In the genomic region with DNA sequence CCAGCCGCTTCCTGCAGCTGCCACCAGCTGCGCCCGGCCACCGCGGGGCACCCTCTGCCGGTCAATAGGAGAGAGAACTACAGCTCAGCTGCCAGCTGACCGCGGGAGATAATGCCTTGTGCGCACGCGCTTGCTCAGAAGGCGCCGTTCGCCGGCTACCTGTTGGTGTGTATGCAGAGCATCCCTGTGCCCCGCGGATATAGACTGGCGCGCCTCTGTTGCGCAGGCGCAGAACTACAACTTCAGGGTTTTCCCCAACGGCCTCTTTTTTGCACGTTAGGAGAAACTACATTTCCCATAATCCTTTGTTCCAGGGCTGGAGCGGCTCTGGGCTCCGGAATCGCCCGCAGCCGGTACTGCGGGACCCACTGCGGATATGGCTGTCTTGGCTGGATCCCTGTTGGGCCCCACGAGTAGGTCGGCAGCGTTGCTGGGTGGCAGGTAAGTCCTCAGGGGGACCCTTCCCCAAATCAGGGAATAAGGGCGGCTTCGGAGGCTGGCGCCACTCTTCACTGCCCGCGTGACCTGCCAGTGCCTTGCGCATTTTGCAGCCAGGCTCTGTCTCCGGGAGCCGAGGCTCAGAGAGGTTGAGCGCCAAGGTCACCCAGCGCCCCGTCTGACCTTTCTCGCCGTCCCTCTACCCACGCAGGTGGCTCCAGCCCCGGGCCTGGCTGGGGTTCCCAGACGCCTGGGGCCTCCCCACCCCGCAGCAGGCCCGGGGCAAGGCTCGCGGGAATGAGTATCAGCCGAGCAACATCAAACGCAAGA, we compare ENCODE assay signal across 8 cellular contexts. TPM values are rescaled to one million over a fixed set of nuclear protein-coding genes. Genes with fewer than 3 reads are reported as not detected.
DNase-seq lines count a peak whose midpoint lies in the region; ATAC-seq, FAIRE-seq and TF ChIP-seq lines count a peak whose summit lies in the region.

Gene MRPL34, plus strand, starts transcription at position 356 of the 768 bp plus-strand sequence. Its CDS starts 21 bp downstream, at position 377.

- H3K27ac ChIP-seq in left ventricle myocardium inferior (replicated peaks): peak within 1 kb of the TSS; percentile 98
- peak within 1 kb of the TSS; percentile 87 for H3K27ac ChIP-seq in prostate gland

- no peaks in the 10 kb centered on the region for H3K9me3 ChIP-seq in left ventricle myocardium inferior (replicated peaks)
- no peaks in the 10 kb centered on the region for H3K9me3 ChIP-seq in prostate gland

- H3K4me1 ChIP-seq in left ventricle myocardium inferior (peaks cover 76% of the 10 kb centered on the region), prostate gland (replicated peaks) (peaks cover 13% of the 10 kb centered on the region)

- no peaks in the 10 kb centered on the region for H3K27me3 ChIP-seq in left ventricle myocardium inferior (ENCODE audit: low read depth)
- no peaks in the 10 kb centered on the region for H3K27me3 ChIP-seq in prostate gland (replicated peaks; ENCODE audit: insufficient read depth)

- TF ChIP-seq CTCF in left ventricle myocardium inferior (IDR thresholded peaks at IDR 0.05; ENCODE audit: borderline replicate concordance): peak; percentile 82
- peak; percentile 59 to 97 (median 84) for TF ChIP-seq CTCF in prostate gland (IDR thresholded peaks at IDR 0.05)

- H3K4me3 Mint-ChIP-seq in T-helper 1 cell treated with Interleukin-12 subunit alpha and Interleukin-12 subunit beta and Interleukin-4 antibody, amounts not matched to agents 30 μg/mL and 1 μg/mL, for 36 hours: peak within 1 kb of the TSS; percentile 88

- peak within 1 kb of the TSS; percentile 77 for H3K27ac Mint-ChIP-seq in T-helper 1 cell treated with Interleukin-12 subunit alpha and Interleukin-12 subunit beta and Interleukin-4 antibody, amounts not matched to agents 30 μg/mL and 1 μg/mL, for 36 hours

- H3K4me3 ChIP-seq in left ventricle myocardium inferior: peak within 1 kb of the TSS; percentile 87
- peak within 1 kb of the TSS; percentile 51 to 61 for H3K4me3 ChIP-seq in prostate gland

- H3K27me3 Mint-ChIP-seq in T-helper 1 cell treated with Interleukin-12 subunit alpha and Interleukin-12 subunit beta and Interleukin-4 antibody, amounts not matched to agents 30 μg/mL and 1 μg/mL, for 36 hours (ENCODE audit: low read depth): no peaks in the 10 kb centered on the region

- peak; percentile 78 for DNase-seq in GM12892 (ENCODE audit: insufficient read length)
- peak; percentile 99 for DNase-seq in NCI-H146 treated with DMSO at 0.1 percent for 48 hours (lab: John Stamatoyannopoulos, UW; ENCODE audit: unreplicated experiment)
- DNase-seq in amygdala (lab: John Stamatoyannopoulos, UW): peak; percentile 60 to 100 (median 94)
- DNase-seq in left ventricle myocardium inferior: peak; percentile 93
- peak; percentile 98 for DNase-seq in prostate gland (ENCODE audit: low spot score)
- DNase-seq in urothelium cell line (ENCODE audit: low spot score): peak; percentile 88

- intact Hi-C loops in left ventricle myocardium inferior (cut with micrococcal nuclease): no loop called here
- intact Hi-C loops in prostate gland (cut with DNase I): no loop called here

- peak; percentile 52 for TF ChIP-seq POLR2A in GM12892 (IDR thresholded peaks at IDR 0.05; ENCODE audit: low read depth, low read length)
- TF ChIP-seq POLR2A in prostate gland (IDR thresholded peaks at IDR 0.05): peak; percentile 73

- WGBS in prostate gland: under 1% methylated on average over 50 of the region's 55 CpGs

- FAIRE-seq in GM12892 (lab: Jason Lieb, UNC): peak; percentile 100
- no peak for FAIRE-seq in urothelium cell line (lab: Jason Lieb, UNC)

- ATAC-seq in HG02870 (IDR thresholded peaks at IDR 0.05; ENCODE audit: unreplicated experiment): peak; percentile 51

- peaks cover 45% of the 10 kb centered on the region for H3K4me1 Mint-ChIP-seq in T-helper 1 cell treated with Interleukin-12 subunit alpha and Interleukin-12 subunit beta and Interleukin-4 antibody, amounts not matched to agents 30 μg/mL and 1 μg/mL, for 36 hours (ENCODE audit: low read depth)

- H3K36me3 ChIP-seq in left ventricle myocardium inferior (peaks cover 2% of the 10 kb centered on the region), prostate gland (no peaks in the 10 kb centered on the region)

- no peaks in the 10 kb centered on the region for H3K9me3 Mint-ChIP-seq in T-helper 1 cell treated with Interleukin-12 subunit alpha and Interleukin-12 subunit beta and Interleukin-4 antibody, amounts not matched to agents 30 μg/mL and 1 μg/mL, for 36 hours

- H3K36me3 Mint-ChIP-seq in T-helper 1 cell treated with Interleukin-12 subunit alpha and Interleukin-12 subunit beta and Interleukin-4 antibody, amounts not matched to agents 30 μg/mL and 1 μg/mL, for 36 hours (ENCODE audit: low read depth): peaks cover 4% of the 10 kb centered on the region

RNA-seq across cellular contexts. Expression of gene MRPL34, which starts in this region (rescaled TPM):
- polyA plus RNA-seq in GM12892 (2012; ENCODE audit: missing spikeins): 50.8 TPM
- total RNA-seq in left ventricle myocardium inferior (206 TPM), prostate gland (100 to 1,000 TPM; 157 to 169 TPM)

Comparison
In these comparisons a context has a peak if more than half of its experiments do, and no peak if none do; other contexts are left out.
1. Peak in every context shown above with its lines: DNase-seq, ATAC-seq, H3K4me3 ChIP-seq and H3K27ac ChIP-seq.